3 cellular contexts compared by ENCODE assay signal in the genomic region with DNA sequence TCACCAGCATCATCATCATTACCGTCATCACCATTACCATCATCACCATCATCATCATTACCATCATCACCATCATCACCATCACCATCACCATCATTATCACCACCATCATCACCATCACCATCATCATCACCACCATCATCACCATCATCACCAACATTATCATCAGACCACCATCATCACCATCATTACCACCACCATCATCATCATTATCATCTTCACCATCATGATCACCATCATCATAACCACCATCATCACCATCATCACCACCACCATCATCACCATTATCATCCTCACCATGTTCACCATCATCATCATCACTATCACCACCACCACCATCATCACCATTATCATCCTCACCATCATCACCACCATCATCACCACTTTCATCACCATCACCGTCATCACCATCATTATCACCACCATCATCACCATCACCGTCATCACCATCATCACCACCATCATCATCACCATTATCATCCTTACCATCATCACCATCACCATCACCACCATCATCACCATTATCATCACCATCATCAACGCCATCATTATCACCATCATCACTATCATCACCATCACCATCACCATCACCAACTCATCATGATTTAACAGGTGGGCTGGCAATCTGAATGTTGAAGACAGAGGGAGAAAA.
TF ChIP-seq lines count a peak whose summit lies in the region.

No MANE protein-coding gene starts in this region.

TF ChIP-seq in GM12891, 5 proteins besides CTCF, POLR2A, EP300 and RAD21:
- TF ChIP-seq POU2F2 (IDR thresholded peaks at IDR 0.05; ENCODE audit: low read depth, low read length) (no peak), POLR2AphosphoS5 (IDR thresholded peaks at IDR 0.05; ENCODE audit: low read depth, low read length) (no peak), TAF1 (IDR thresholded peaks at IDR 0.05; ENCODE audit: low read depth, low read length) (no peak), SPI1 (IDR thresholded peaks at IDR 0.05; ENCODE audit: low read depth, low read length) (no peak), PAX5 (IDR thresholded peaks at IDR 0.05; ENCODE audit: insufficient read depth, low read length, severe bottlenecking) (no peak)

TF ChIP-seq in HEK293T, 16 proteins besides CTCF, POLR2A, EP300 and RAD21:
- TF ChIP-seq FOXA1 (IDR thresholded peaks at IDR 0.05) (no peak), CTBP1 (IDR thresholded peaks at IDR 0.05; ENCODE audit: borderline replicate concordance) (peak; percentile 66; the same call in 1 of the 2 replicates)

TF ChIP-seq in H1, 55 proteins besides CTCF, POLR2A, EP300 and RAD21:
- TF ChIP-seq TAF1 (IDR thresholded peaks at IDR 0.05; ENCODE audit: low read depth, low read length): no peak
- TF ChIP-seq PHF8 (conservative IDR thresholded peaks at IDR 0.05; ENCODE audit: low read depth, low read length): no peak
- TF ChIP-seq SP4 (IDR thresholded peaks at IDR 0.05; ENCODE audit: low read length): no peak
- no peak for TF ChIP-seq BCL11A (IDR thresholded peaks at IDR 0.05; ENCODE audit: low read depth in 2 of 2, low read length in 2 of 2)
- TF ChIP-seq JUND (IDR thresholded peaks at IDR 0.05; ENCODE audit: low read length): no peak
- TF ChIP-seq SIX5 (IDR thresholded peaks at IDR 0.05; ENCODE audit: low read depth, low read length): no peak
- TF ChIP-seq KDM1A (IDR thresholded peaks at IDR 0.05; ENCODE audit: borderline replicate concordance, low read length): no peak
- TF ChIP-seq HDAC6 (IDR thresholded peaks at IDR 0.05; ENCODE audit: low read depth, low read length): no peak
- TF ChIP-seq, protein P1, sequence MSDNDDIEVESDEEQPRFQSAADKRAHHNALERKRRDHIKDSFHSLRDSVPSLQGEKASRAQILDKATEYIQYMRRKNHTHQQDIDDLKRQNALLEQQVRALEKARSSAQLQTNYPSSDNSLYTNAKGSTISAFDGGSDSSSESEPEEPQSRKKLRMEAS (IDR thresholded peaks at IDR 0.05): no peak
- no peak for TF ChIP-seq NANOG (IDR thresholded peaks at IDR 0.05; ENCODE audit: insufficient read depth, low read depth, low read length, poor library complexity, severe bottlenecking)
- no peak for TF ChIP-seq CHD2 (IDR thresholded peaks at IDR 0.05; ENCODE audit: low read length)
- TF ChIP-seq CEBPB (IDR thresholded peaks at IDR 0.05; ENCODE audit: low read depth, low read length): no peak
- no peak for TF ChIP-seq HDAC2 (IDR thresholded peaks at IDR 0.05; ENCODE audit: borderline replicate concordance in 1 of 2, low read depth in 2 of 2, low read length in 2 of 2)
- TF ChIP-seq CREB1 (IDR thresholded peaks at IDR 0.05): no peak
- TF ChIP-seq KDM5A (IDR thresholded peaks at IDR 0.05; ENCODE audit: low read length): no peak
- TF ChIP-seq SP1 (IDR thresholded peaks at IDR 0.05; ENCODE audit: low read depth, low read length): no peak
- TF ChIP-seq TBP (IDR thresholded peaks at IDR 0.05; ENCODE audit: low read depth, low read length): no peak
TF ChIP-seq in H1: peak in this region for 0.
